In genomic region chr14:102356280-102356679, GRCh38 we compare ENCODE assay signal across 24 cellular contexts.
"Had no signal": no experiment of that assay in that cellular context is flagged by ENCODE, and none has a peak within 500 bp of the region (broad histone marks: within the 10 kb centered on the region; RNA-seq: fewer than 3 reads in every experiment).

No MANE protein-coding gene starts in this region.

- H3K27me3 ChIP-seq: MG63, SJCRH30 had no signal

- H3K9me3 ChIP-seq: MG63, SJCRH30 had no signal

- H3K4me3 ChIP-seq: MG63, SJCRH30 had no signal

- FAIRE-seq: HepG2 had no signal

- DNase-seq: IMR-90, Karpas-422, KG1, MG63, NCI-H1092, NCI-H1105 treated with DMSO at 0.1 percent for 48 hours, NCI-H1436, NCI-H187, NCI-H2029, NCI-H2081 treated with DMSO at 0.1 percent for 48 hours, NCI-H2171, NCI-H226, NCI-H446, NCI-H510A, NCI-H524 treated with DMSO at 0.1 percent for 48 hours, NCI-H69, NCI-H774, SHP77 treated with DMSO at 0.1 percent for 48 hours, SJCRH30 had no signal

- H3K27ac ChIP-seq: RWPE1, SJCRH30 had no signal

- ATAC-seq: HepG2, Panc1, Right ventricle myocardium inferior, SK-N-SH treated with all-trans-retinoic acid at 6 μM for 48 hours had no signal

- H3K36me3 ChIP-seq: MG63 had no signal

- H3K4me1 ChIP-seq: SJCRH30 had no signal
